Comparison of ENCODE assay signal across 5 cellular contexts in genomic region chr2:108889907-108890306, GRCh38.
"Had no signal": no experiment of that assay in that cellular context is flagged by ENCODE, and none has a peak within 500 bp of the region (broad histone marks: within the 10 kb centered on the region; RNA-seq: fewer than 3 reads in every experiment).

No MANE protein-coding gene starts in this region.

- H3K27ac ChIP-seq: GM23248 had no signal

- H3K36me3 ChIP-seq: HAP-1 had no signal

- DNase-seq: GM23248, GOT3, H7, KBM-7 had no signal

- H3K4me3 ChIP-seq: GM23248, HAP-1 had no signal

- H3K4me1 ChIP-seq: HAP-1 had no signal
